In genomic region chr2:236309669-236310029, GRCh38 we compare ENCODE assay signal across 7 cellular contexts. TPM values are rescaled to one million over a fixed set of nuclear protein-coding genes. Genes with fewer than 3 reads are reported as not detected.
DNase-seq lines count a peak whose midpoint lies in the region; ATAC-seq and TF ChIP-seq lines count a peak whose summit lies in the region.

No MANE protein-coding gene starts in this region.

- TF ChIP-seq POLR2A in prostate gland (IDR thresholded peaks at IDR 0.05) (no peak), body of pancreas (IDR thresholded peaks at IDR 0.05) (no peak), testis (IDR thresholded peaks at IDR 0.05) (no peak)

- 32% methylated on average over 7 of the region's 9 CpGs for WGBS in prostate gland
- 34 to 84% methylated on average over 3 to 9 of the region's 9 CpGs for WGBS in body of pancreas, 2 donors
- WGBS in testis, 2 donors, result 27 to 53% methylated on average over 6 to 9 of the region's 9 CpGs

- no peak overlapping the region for H3K4me3 ChIP-seq in brain microvascular endothelial cell (ENCODE audit: low read depth, low read length)
- no peak overlapping the region for H3K4me3 ChIP-seq in mucosa of descending colon
- H3K4me3 ChIP-seq in prostate gland, result no peak overlapping the region
- no peak overlapping the region for H3K4me3 ChIP-seq in body of pancreas
- no peak overlapping the region for H3K4me3 ChIP-seq in testis

- H3K27ac ChIP-seq in brain microvascular endothelial cell, result no peak overlapping the region
- no peak overlapping the region for H3K27ac ChIP-seq in prostate gland
- no peak overlapping the region for H3K27ac ChIP-seq in body of pancreas
- H3K27ac ChIP-seq in testis, result no peak overlapping the region

- ATAC-seq in mucosa of descending colon (peak; percentile 37), body of pancreas (no peak)

- peak; percentile 53 for DNase-seq in ELF-1 (ENCODE audit: low read depth, low spot score)
- peak; percentile 39 for DNase-seq in HuH-7.5 (ENCODE audit: low spot score)
- DNase-seq in brain microvascular endothelial cell, result no peak
- DNase-seq in mucosa of descending colon, result no peak
- no peak for DNase-seq in prostate gland (ENCODE audit: low spot score)
- no peak for DNase-seq in body of pancreas
- DNase-seq in testis, result no peak

- intact Hi-C loops in mucosa of descending colon (cut with DNase I, micrococcal nuclease) (no loop called here), prostate gland (cut with DNase I) (no loop called here), body of pancreas (cut with DNase I) (no loop called here), testis (cut with DNase I; ENCODE audit: low total_unique reads) (no loop called here)

- H3K27me3 ChIP-seq in brain microvascular endothelial cell (replicated peaks) (no peaks in the 10 kb centered on the region), prostate gland (replicated peaks; ENCODE audit: insufficient read depth) (no peaks in the 10 kb centered on the region), body of pancreas (no peaks in the 10 kb centered on the region), testis (no peaks in the 10 kb centered on the region)

- in situ Hi-C loops in brain microvascular endothelial cell (cut with HindIII; ENCODE audit: low pct_ligation_motif_present, low sequenced_read_pairs), result no loop called here

- H3K9me3 ChIP-seq in mucosa of descending colon, result no peaks in the 10 kb centered on the region
- no peaks in the 10 kb centered on the region for H3K9me3 ChIP-seq in prostate gland
- no peaks in the 10 kb centered on the region for H3K9me3 ChIP-seq in body of pancreas
- H3K9me3 ChIP-seq in testis, result no peaks in the 10 kb centered on the region

- no peaks in the 10 kb centered on the region for H3K36me3 ChIP-seq in brain microvascular endothelial cell (replicated peaks)
- no peaks in the 10 kb centered on the region for H3K36me3 ChIP-seq in mucosa of descending colon (ENCODE audit: low read depth)
- no peaks in the 10 kb centered on the region for H3K36me3 ChIP-seq in prostate gland
- no peaks in the 10 kb centered on the region for H3K36me3 ChIP-seq in body of pancreas (replicated peaks in 1 of 2; ENCODE audit: insufficient read depth in 1 of 2, low read depth in 2 of 2)
- H3K36me3 ChIP-seq in testis (ENCODE audit: low read depth, missing control alignments), result no peaks in the 10 kb centered on the region

- peak; percentile 71 for TF ChIP-seq CTCF in brain microvascular endothelial cell (IDR thresholded peaks at IDR 0.05; ENCODE audit: low read depth, low read length, missing control alignments)
- no peak for TF ChIP-seq CTCF in mucosa of descending colon (IDR thresholded peaks at IDR 0.05)
- TF ChIP-seq CTCF in prostate gland (IDR thresholded peaks at IDR 0.05), result peak in 1 of 4 experiments; percentile 26
- peak in 3 of 7 experiments; percentile 7 to 23 (median 11) for TF ChIP-seq CTCF in body of pancreas (IDR thresholded peaks at IDR 0.05)
- peak in 1 of 3 experiments; percentile 39 for TF ChIP-seq CTCF in testis (IDR thresholded peaks at IDR 0.05)

- H3K4me1 ChIP-seq in mucosa of descending colon (ENCODE audit: low read depth) (no peaks in the 10 kb centered on the region), prostate gland (replicated peaks) (no peaks in the 10 kb centered on the region), body of pancreas (no peaks in the 10 kb centered on the region), testis (no peaks in the 10 kb centered on the region)

RNA-seq across cellular contexts. Expression of gene ASB18, which starts 45.4 kb away (rescaled TPM):
- total RNA-seq in mucosa of descending colon, result not detected
- not detected for total RNA-seq in prostate gland
- not detected for total RNA-seq in body of pancreas
- total RNA-seq in testis, result 1 to 10 TPM in 1 of 2 donors, under 1 TPM in 1; 0.43 to 4.9 TPM
- polyA plus RNA-seq in testis (ENCODE audit: insufficient read depth, low read depth, low replicate concordance), result 0.67 TPM

Comparison
In these comparisons a context has a peak if more than half of its experiments do, and no peak if none do; other contexts are left out.
1. DNase-seq: peak in ELF-1 (single experiment) and HuH-7.5 (single experiment); none in brain microvascular endothelial cell (single experiment), mucosa of descending colon (0 of 3), prostate gland (single experiment), body of pancreas (0 of 4) and testis (single experiment).